Comparison of ENCODE assay signal across 9 cellular contexts in the genomic region with DNA sequence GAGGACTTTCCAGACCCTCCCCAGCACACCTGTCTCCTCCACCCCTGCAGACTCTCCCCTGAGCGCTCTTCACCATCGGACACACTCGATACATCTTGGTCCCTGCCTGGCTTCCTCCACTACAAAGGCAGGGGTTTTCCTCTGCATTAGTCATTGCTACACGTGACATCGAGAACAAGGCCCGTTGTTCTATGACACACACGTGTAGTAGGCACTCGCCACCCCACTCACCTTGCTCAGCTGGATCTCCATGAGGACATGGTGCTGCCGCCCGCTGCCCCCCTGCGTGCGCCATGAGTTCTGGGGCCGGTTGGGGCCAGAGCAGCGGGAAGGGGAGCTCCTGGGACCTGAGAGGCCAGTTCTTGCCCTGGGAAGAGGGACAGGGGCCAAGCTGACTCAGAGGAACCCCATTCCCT. TPM values are rescaled to one million over a fixed set of nuclear protein-coding genes. Genes with fewer than 3 reads are reported as not detected.
DNase-seq lines count a peak whose midpoint lies in the region; ATAC-seq and TF ChIP-seq lines count a peak whose summit lies in the region.
"Had no signal": no experiment of that assay in that cellular context is flagged by ENCODE, and none has a peak within 500 bp of the region (broad histone marks: within the 10 kb centered on the region; RNA-seq: fewer than 3 reads in every experiment).

No MANE protein-coding gene starts in this region.

- no peak overlapping the region for H2AFZ ChIP-seq in HCT116 (ENCODE audit: low read depth, low read length, poor library complexity, severe bottlenecking)

- TF ChIP-seq RAD21 in HCT116 (IDR thresholded peaks at IDR 0.05; ENCODE audit: low read depth): no peak

- H3K4me3 ChIP-seq in HCT116 (replicated peaks in 1 of 2; ENCODE audit: low read depth in 1 of 2, low read length in 2 of 2) (no peak overlapping the region), Caco-2 (ENCODE audit: low read depth, low read length) (no peak overlapping the region)

- TF ChIP-seq POLR2A in HCT116 (IDR thresholded peaks at IDR 0.05; ENCODE audit: borderline replicate concordance, extremely low read depth, insufficient read depth, insufficient read length): no peak

- no peaks in the 10 kb centered on the region for H3K27me3 ChIP-seq in HCT116 (ENCODE audit: insufficient read depth, low read length)
- H3K27me3 ChIP-seq in Caco-2 (replicated peaks; ENCODE audit: control insufficient read depth, insufficient read depth, low read length): no peaks in the 10 kb centered on the region

- CTCF ChIA-PET in HCT116 (lab: Charles Lee): interaction anchor here (1.4 kb wide), 1 partner anchor 12 kb away, joined by 4 read pairs; no protein-coding TSS in a partner anchor
- CTCF ChIA-PET in activated CD4-positive, alpha-beta memory T cell treated with anti-CD3 and anti-CD28 coated beads, Interleukin-2, amount 10 ng/mL, durations not matched to agents 7 days and 5 days (lab: Charles Lee): interaction anchor here (1.2 to 30.2 kb wide), 2 partner anchors 13 to 45 kb away, joined by 5 to 957 read pairs; a partner anchor contains a TSS
- CTCF ChIA-PET in Caco-2 (lab: Charles Lee): interaction anchor here (0.6 kb wide), 2 partner anchors 81 to 411 kb away, joined by 3 to 4 read pairs; no protein-coding TSS in a partner anchor

- no peaks in the 10 kb centered on the region for H4K20me1 ChIP-seq in HCT116 (ENCODE audit: insufficient read depth)

- H3K36me3 ChIP-seq in HCT116 (ENCODE audit: control insufficient read depth in 1 of 2, insufficient read depth in 2 of 2, low read length in 2 of 2): no peaks in the 10 kb centered on the region
- H3K36me3 ChIP-seq in Caco-2 (ENCODE audit: control insufficient read depth, insufficient read depth, low read length): no peaks in the 10 kb centered on the region; the same call in 1 of the 2 replicates

- RAD21 ChIA-PET in HCT116 (lab: Charles Lee; ENCODE audit: low non-redundant PET in 1 of 2, low total read pairs in 2 of 2, uncharacterized antibody in 2 of 2, unreplicated experiment in 2 of 2): no interaction called here

- POLR2A ChIA-PET in HCT116 (lab: Charles Lee) (no interaction called here), Caco-2 (lab: Charles Lee) (no interaction called here)
- POLR2A ChIA-PET in activated CD4-positive, alpha-beta memory T cell treated with anti-CD3 and anti-CD28 coated beads, Interleukin-2, amount 10 ng/mL, durations not matched to agents 7 days and 5 days (lab: Charles Lee): interaction anchor here (0.7 to 1.3 kb wide), 4 partner anchors 16 to 234 kb away, joined by 3 to 5 read pairs (median 4); a partner anchor contains a TSS

- DNase-seq in HCT116 (ENCODE audit: low read depth, low spot score) (no peak), NCI-H2171 (lab: John Stamatoyannopoulos, UW) (no peak), Caco-2 (no peak), Right ventricle myocardium inferior (ENCODE audit: missing footprints) (no peak), HuH-7 (ENCODE audit: low spot score) (no peak)
- peak; percentile 72 for DNase-seq in activated CD4-positive, alpha-beta memory T cell treated with anti-CD3 and anti-CD28 coated beads, Interleukin-2, amount 10 ng/mL, durations not matched to agents 7 days and 5 days
- DNase-seq in central memory CD8-positive, alpha-beta T cell (ENCODE audit: low spot score in 2 of 2): peak in 1 of 2 donors; percentile 53
- DNase-seq in stimulated activated CD4-positive, alpha-beta T cell treated with anti-CD3 and anti-CD28 coated beads, Interleukin-4, amount 100 ng/mL, for 48 hours (ENCODE audit: low read depth in 2 of 2): peak; percentile 43 to 57

- ATAC-seq in HCT116 (peak; percentile 73), Right ventricle myocardium inferior (no peak)
- ATAC-seq in central memory CD8-positive, alpha-beta T cell (replicated peaks; ENCODE audit: extremely low read depth, poor library complexity, severe bottlenecking): peak; percentile 75

- H3K9me3 Mint-ChIP-seq in activated CD4-positive, alpha-beta memory T cell treated with anti-CD3 and anti-CD28 coated beads, Interleukin-2, amount 10 ng/mL, durations not matched to agents 7 days and 5 days: no peaks in the 10 kb centered on the region
- H3K9me3 Mint-ChIP-seq in central memory CD8-positive, alpha-beta T cell: no peaks in the 10 kb centered on the region
- no peaks in the 10 kb centered on the region for H3K9me3 Mint-ChIP-seq in Caco-2 (ENCODE audit: unreplicated experiment)

- H3K4me1 ChIP-seq in HCT116 (ENCODE audit: control insufficient read depth in 1 of 2, insufficient read depth in 2 of 2, low read length in 2 of 2) (peaks cover 0 to 10% of the 10 kb centered on the region in 2 experiments; a peak in 2 of 4 replicates), Caco-2 (no peaks in the 10 kb centered on the region)

- H3K9me3 ChIP-seq in HCT116 (ENCODE audit: control insufficient read depth in 1 of 2, insufficient read depth in 1 of 2, low read depth in 1 of 2, low read length in 2 of 2): no peaks in the 10 kb centered on the region
- no peaks in the 10 kb centered on the region for H3K9me3 ChIP-seq in Caco-2

- H3K9me2 ChIP-seq in HCT116 (ENCODE audit: insufficient read depth): no peaks in the 10 kb centered on the region

- no peaks in the 10 kb centered on the region for H3K27me3 Mint-ChIP-seq in activated CD4-positive, alpha-beta memory T cell treated with anti-CD3 and anti-CD28 coated beads, Interleukin-2, amount 10 ng/mL, durations not matched to agents 7 days and 5 days
- no peaks in the 10 kb centered on the region for H3K27me3 Mint-ChIP-seq in central memory CD8-positive, alpha-beta T cell
- H3K27me3 Mint-ChIP-seq in Caco-2 (ENCODE audit: insufficient read depth, unreplicated experiment): no peaks in the 10 kb centered on the region

- peaks cover 13% of the 10 kb centered on the region for H3K4me1 Mint-ChIP-seq in activated CD4-positive, alpha-beta memory T cell treated with anti-CD3 and anti-CD28 coated beads, Interleukin-2, amount 10 ng/mL, durations not matched to agents 7 days and 5 days
- H3K4me1 Mint-ChIP-seq in central memory CD8-positive, alpha-beta T cell: peaks cover 20% of the 10 kb centered on the region
- H3K4me1 Mint-ChIP-seq in Caco-2 (ENCODE audit: low read depth, unreplicated experiment): no peaks in the 10 kb centered on the region

- peaks cover 26% of the 10 kb centered on the region for H3K36me3 Mint-ChIP-seq in activated CD4-positive, alpha-beta memory T cell treated with anti-CD3 and anti-CD28 coated beads, Interleukin-2, amount 10 ng/mL, durations not matched to agents 7 days and 5 days (ENCODE audit: low read depth)
- peaks cover 74% of the 10 kb centered on the region for H3K36me3 Mint-ChIP-seq in central memory CD8-positive, alpha-beta T cell (ENCODE audit: insufficient read depth)
- peaks cover 27% of the 10 kb centered on the region for H3K36me3 Mint-ChIP-seq in Caco-2 (ENCODE audit: insufficient read depth, unreplicated experiment)

- peak overlapping the region; percentile 37 for H3K9ac ChIP-seq in HCT116 (ENCODE audit: low read length)

- no peaks in the 10 kb centered on the region for H3K79me2 ChIP-seq in HCT116 (ENCODE audit: insufficient read depth, low read length)

- no peak overlapping the region for H3K4me3 Mint-ChIP-seq in activated CD4-positive, alpha-beta memory T cell treated with anti-CD3 and anti-CD28 coated beads, Interleukin-2, amount 10 ng/mL, durations not matched to agents 7 days and 5 days
- H3K4me3 Mint-ChIP-seq in central memory CD8-positive, alpha-beta T cell: peak overlapping the region; percentile 28
- no peak overlapping the region for H3K4me3 Mint-ChIP-seq in Caco-2 (ENCODE audit: unreplicated experiment)

- H3K27ac Mint-ChIP-seq in activated CD4-positive, alpha-beta memory T cell treated with anti-CD3 and anti-CD28 coated beads, Interleukin-2, amount 10 ng/mL, durations not matched to agents 7 days and 5 days: peak overlapping the region; percentile 1
- H3K27ac Mint-ChIP-seq in central memory CD8-positive, alpha-beta T cell (ENCODE audit: low read depth): peak overlapping the region; percentile 91
- no peak overlapping the region for H3K27ac Mint-ChIP-seq in Caco-2 (ENCODE audit: unreplicated experiment)

- H3K4me2 ChIP-seq in HCT116 (ENCODE audit: low read length): peak overlapping the region; percentile 30

- no peak overlapping the region for H3K27ac ChIP-seq in HCT116 (ENCODE audit: low read depth, low read length)

- TF ChIP-seq CTCF in HCT116 (IDR thresholded peaks at IDR 0.05 in 2 of 3, conservative IDR thresholded peaks at IDR 0.05 in 1 of 3; ENCODE audit: borderline replicate concordance in 1 of 3, insufficient read depth in 1 of 3, low read depth in 2 of 3, low read length in 2 of 3): no peak
- TF ChIP-seq CTCF in Caco-2 (IDR thresholded peaks at IDR 0.05; ENCODE audit: insufficient read depth in 1 of 2, low read depth in 1 of 2, low read length in 1 of 2, severe bottlenecking in 1 of 2, unreplicated experiment in 1 of 2): no peak

- BruUV-seq in HCT116 (replicated peaks; lab: Mats Ljungman, UMichigan) (no TSS peak), Caco-2 (replicated peaks; lab: Mats Ljungman, UMichigan) (no TSS peak)

- intact Hi-C loops in HCT116 (cut with micrococcal nuclease) (no loop called here), Caco-2 (cut with micrococcal nuclease; ENCODE audit: unreplicated experiment) (no loop called here), Right ventricle myocardium inferior (cut with DNase I) (no loop called here)

RNA-seq across cellular contexts. Expression of a gene that starts 16.7 kb away (rescaled TPM):
- total RNA-seq in HCT116 (2021; ENCODE audit: unreplicated experiment) (24.7 TPM), Caco-2 (2022) (27.9 and 31.1 TPM in 2 replicates), Right ventricle myocardium inferior (10.7 TPM)
- polyA plus RNA-seq in HCT116 (2012): 16.7 and 18.3 TPM in 2 replicates
- 10 to 100 TPM; 37.4 to 40.7 TPM for total RNA-seq in activated CD4-positive, alpha-beta memory T cell treated with anti-CD3 and anti-CD28 coated beads, Interleukin-2, amount 10 ng/mL, durations not matched to agents 7 days and 5 days

RNA-seq across cellular contexts. Expression of a gene that starts 21.9 kb away (rescaled TPM):
- total RNA-seq in HCT116 (2021; ENCODE audit: unreplicated experiment) (48.1 TPM), Caco-2 (2022) (123 and 129 TPM in 2 replicates), Right ventricle myocardium inferior (56.0 TPM)
- 43.5 and 70.0 TPM in 2 replicates for polyA plus RNA-seq in HCT116 (2012)
- 100 to 1,000 TPM; 138 to 146 TPM for total RNA-seq in activated CD4-positive, alpha-beta memory T cell treated with anti-CD3 and anti-CD28 coated beads, Interleukin-2, amount 10 ng/mL, durations not matched to agents 7 days and 5 days

RNA-seq across cellular contexts. Expression of a gene that starts 24.2 kb away (rescaled TPM):
- total RNA-seq in HCT116 (2021; ENCODE audit: unreplicated experiment) (10.9 TPM), Caco-2 (2022) (7.4 and 7.7 TPM in 2 replicates), Right ventricle myocardium inferior (20.6 TPM)
- polyA plus RNA-seq in HCT116 (2012): 14.2 and 15.1 TPM in 2 replicates
- 10 to 100 TPM; 19.8 to 21.1 TPM for total RNA-seq in activated CD4-positive, alpha-beta memory T cell treated with anti-CD3 and anti-CD28 coated beads, Interleukin-2, amount 10 ng/mL, durations not matched to agents 7 days and 5 days

RNA-seq across cellular contexts. Expression of a gene that starts 35.4 kb away (rescaled TPM):
- total RNA-seq in HCT116 (2021; ENCODE audit: unreplicated experiment): not detected
- polyA plus RNA-seq in HCT116 (2012): 0.23 TPM in 1 of 2 replicates, not detected in the other
- total RNA-seq in activated CD4-positive, alpha-beta memory T cell treated with anti-CD3 and anti-CD28 coated beads, Interleukin-2, amount 10 ng/mL, durations not matched to agents 7 days and 5 days: not detected
- total RNA-seq in Caco-2 (2022): not detected in 2 replicates
- not detected for total RNA-seq in Right ventricle myocardium inferior
- total RNA-seq: renal cortical epithelial cell had no signal

RNA-seq across cellular contexts. Expression of a gene that starts 55.8 kb away (rescaled TPM):
- total RNA-seq in HCT116 (2021; ENCODE audit: unreplicated experiment): 30.1 TPM
- 19.3 TPM in 2 replicates for polyA plus RNA-seq in HCT116 (2012)
- total RNA-seq in activated CD4-positive, alpha-beta memory T cell treated with anti-CD3 and anti-CD28 coated beads, Interleukin-2, amount 10 ng/mL, durations not matched to agents 7 days and 5 days: under 1 TPM; 0.65 to 0.70 TPM
- 29.1 and 36.0 TPM in 2 replicates for total RNA-seq in Caco-2 (2022)
- total RNA-seq in Right ventricle myocardium inferior: 0.16 TPM

Comparison
In these comparisons a context has a peak if more than half of its experiments do, and no peak if none do; other contexts are left out.
1. DNase-seq: peak in activated CD4-positive, alpha-beta memory T cell treated with anti-CD3 and anti-CD28 coated beads, Interleukin-2, amount 10 ng/mL, durations not matched to agents 7 days and 5 days (single experiment) and stimulated activated CD4-positive, alpha-beta T cell treated with anti-CD3 and anti-CD28 coated beads, Interleukin-4, amount 100 ng/mL, for 48 hours (2 of 2); none in HCT116 (single experiment), NCI-H2171 (single experiment), Caco-2 (0 of 2), Right ventricle myocardium inferior (single experiment) and HuH-7 (single experiment).